ENCODE assay signal across 17 cellular contexts in the genomic region with DNA sequence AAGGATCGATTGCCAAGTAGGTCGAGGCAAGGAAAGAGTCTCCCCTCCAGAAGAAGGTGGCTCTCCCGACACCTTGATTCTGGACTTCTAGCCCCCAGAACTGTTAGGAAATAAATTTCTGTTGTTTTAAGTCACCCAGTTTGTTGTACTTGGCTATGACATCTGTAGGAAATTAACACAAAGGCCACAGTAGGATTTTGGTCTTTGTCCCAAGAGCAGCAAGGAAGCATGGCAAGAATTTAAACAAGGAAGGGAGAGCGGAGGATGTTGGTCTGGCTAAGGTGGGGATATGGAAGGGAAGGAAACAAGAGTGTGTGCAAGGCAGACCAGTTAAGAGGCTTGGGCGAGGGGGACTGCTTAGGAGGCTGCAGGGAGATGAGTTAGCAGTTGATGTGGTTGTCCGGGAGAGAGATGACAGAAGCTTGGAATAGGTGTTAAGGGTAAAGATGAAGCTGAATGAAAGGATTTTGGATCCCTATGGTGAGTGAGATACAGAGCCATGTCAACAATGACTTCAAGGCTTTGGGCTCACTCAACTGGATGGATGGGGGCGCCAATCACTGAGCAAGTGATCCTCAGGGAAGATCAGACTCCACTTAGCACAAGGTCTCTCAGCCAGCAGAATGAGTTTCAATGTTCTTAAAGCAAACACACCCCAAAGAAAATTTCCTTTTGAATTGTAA.
DNase-seq lines count a peak whose midpoint lies in the region; ATAC-seq and TF ChIP-seq lines count a peak whose summit lies in the region.
"Had no signal": no experiment of that assay in that cellular context is flagged by ENCODE, and none has a peak within 500 bp of the region (broad histone marks: within the 10 kb centered on the region; RNA-seq: fewer than 3 reads in every experiment).

No MANE protein-coding gene starts in this region.

- peak overlapping the region in 9 of 11 experiments; percentile 10 to 97 (median 92); a peak in 19 of 22 replicates for H3K27ac ChIP-seq in BLaER1 treated with 17β-estradiol and CSF1 and Interleukin-3, amounts not matched to agents 10 nM and 100 nM
- H3K27ac ChIP-seq in IMR-90 (ENCODE audit: insufficient read depth, low read length) (no peak overlapping the region), ectodermal cell (ENCODE audit: insufficient read depth, low read depth, low read length, poor library complexity, severe bottlenecking) (peak overlapping the region; percentile 69)

- peak overlapping the region; percentile 64 for H3K14ac ChIP-seq in IMR-90 (replicated peaks; ENCODE audit: low read depth, low read length)

- H3K4me3 Mint-ChIP-seq in neural crest cell = peak overlapping the region; percentile 31
- H3K4me3 Mint-ChIP-seq: activated CD8-positive, alpha-beta T cell treated with anti-CD3 and anti-CD28 coated beads, Interleukin-2, amount 10 ng/mL, durations not matched to agents 7 days and 5 days had no signal

- CTCF ChIA-PET in IMR-90 (lab: Yijun Ruan, JAX) = no interaction called here

- peak overlapping the region; percentile 46; the same call in 1 of the 2 replicates for H4K5ac ChIP-seq in IMR-90 (ENCODE audit: low read depth, low read length)

- H3K4me1 Mint-ChIP-seq in neural crest cell = peaks cover 56% of the 10 kb centered on the region

- BruUV-seq in IMR-90 (replicated peaks; lab: Mats Ljungman, UMichigan) = no TSS peak

- peak overlapping the region; percentile 92 for H2BK120ac ChIP-seq in IMR-90 (ENCODE audit: low read depth, low read length)

- H3K36me3 Mint-ChIP-seq in neural crest cell (ENCODE audit: low read depth) = no peaks in the 10 kb centered on the region

- peaks cover 51 to 85% (median 75%) of the 10 kb centered on the region in 10 experiments for H3K4me1 ChIP-seq in BLaER1 treated with 17β-estradiol and CSF1 and Interleukin-3, amounts not matched to agents 10 nM and 100 nM
- H3K4me1 ChIP-seq in IMR-90 (ENCODE audit: control insufficient read depth, insufficient read depth, low read length) (peaks cover 18% of the 10 kb centered on the region), ectodermal cell (ENCODE audit: control insufficient read depth, insufficient read depth, low read length) (peaks cover 45% of the 10 kb centered on the region)

- ATAC-seq in IMR-90 (ENCODE audit: low read depth) (no peak), GM19023 (IDR thresholded peaks at IDR 0.05; ENCODE audit: unreplicated experiment) (no peak)
- ATAC-seq: activated CD8-positive, alpha-beta T cell treated with anti-CD3 and anti-CD28 coated beads, Interleukin-2, amount 10 ng/mL, durations not matched to agents 7 days and 5 days had no signal

- peak overlapping the region; percentile 23 for H2AK9ac ChIP-seq in IMR-90 (replicated peaks; ENCODE audit: low read depth, low read length, poor library complexity)

- H4K20me1 ChIP-seq in BLaER1 treated with 17β-estradiol and CSF1 and Interleukin-3, amounts not matched to agents 10 nM and 100 nM = no peaks in the 10 kb centered on the region
- no peaks in the 10 kb centered on the region for H4K20me1 ChIP-seq in IMR-90 (ENCODE audit: insufficient read depth, low read length)

- H2BK20ac ChIP-seq in IMR-90 (ENCODE audit: low read depth, low read length) = peak overlapping the region; percentile 92; the same call in 1 of the 2 replicates

- H2BK5ac ChIP-seq in IMR-90 (ENCODE audit: low read depth, low read length, poor library complexity, severe bottlenecking) = peak overlapping the region; percentile 29

- H3K9ac ChIP-seq in BLaER1 treated with 17β-estradiol and CSF1 and Interleukin-3, amounts not matched to agents 10 nM and 100 nM = peak overlapping the region in 1 of 11 experiments; percentile 37; a peak in 1 of 22 replicates
- H3K9ac ChIP-seq in IMR-90 (ENCODE audit: low read depth, low read length) = no peak overlapping the region

- peak overlapping the region; percentile 3 to 93 (median 35); a peak in 17 of 22 replicates for H3K4me2 ChIP-seq in BLaER1 treated with 17β-estradiol and CSF1 and Interleukin-3, amounts not matched to agents 10 nM and 100 nM
- H3K4me2 ChIP-seq in IMR-90 (ENCODE audit: low read depth, low read length) = no peak overlapping the region

- H3K27me3 Mint-ChIP-seq in neural crest cell (ENCODE audit: low read depth) = no peaks in the 10 kb centered on the region

- H3K79me1 ChIP-seq in IMR-90 (ENCODE audit: low read depth in 1 of 2, low read length in 2 of 2) = peaks cover 4 to 10% of the 10 kb centered on the region in 2 experiments; a peak in 2 of 4 replicates

- peak overlapping the region; percentile 57; the same call in 1 of the 2 replicates for H3K18ac ChIP-seq in IMR-90 (ENCODE audit: low read depth, low read length)

- H3K9me1 ChIP-seq in IMR-90 (ENCODE audit: insufficient read depth, low read length) = peaks cover 12% of the 10 kb centered on the region

- in situ Hi-C loops in IMR-90 (cut with MboI; ENCODE audit: low sequenced_read_pairs) = no loop called here

- H4K91ac ChIP-seq in IMR-90 (ENCODE audit: insufficient read depth, low read depth, low read length) = peak overlapping the region; percentile 74

- no peak overlapping the region for H3K56ac ChIP-seq in IMR-90 (ENCODE audit: extremely low read depth, insufficient read depth, low read length)

- intact Hi-C loops in IMR-90 (cut with micrococcal nuclease) = no loop called here

- H3K23ac ChIP-seq in IMR-90 (ENCODE audit: low read depth, low read length) = peak overlapping the region; percentile 70

- peak overlapping the region; percentile 17 for H2AFZ ChIP-seq in IMR-90 (replicated peaks; ENCODE audit: low read length, poor library complexity)

- H3K9me3 ChIP-seq in BLaER1 treated with 17β-estradiol and CSF1 and Interleukin-3, amounts not matched to agents 10 nM and 100 nM (replicated peaks in 1 of 11) = peaks cover 0 to 19% (median 11%) of the 10 kb centered on the region in 11 experiments; a peak in 12 of 22 replicates
- H3K9me3 ChIP-seq in IMR-90 (ENCODE audit: control insufficient read depth, insufficient read depth, low read length) (no peaks in the 10 kb centered on the region), ectodermal cell (ENCODE audit: control insufficient read depth, low read length) (no peaks in the 10 kb centered on the region)
- H3K9me3 ChIP-seq: BE2C had no signal

- no peaks in the 10 kb centered on the region for H3K27me3 ChIP-seq in BLaER1 treated with 17β-estradiol and CSF1 and Interleukin-3, amounts not matched to agents 10 nM and 100 nM
- no peaks in the 10 kb centered on the region for H3K27me3 ChIP-seq in IMR-90 (ENCODE audit: control insufficient read depth, insufficient read depth, low read length)
- no peaks in the 10 kb centered on the region for H3K27me3 ChIP-seq in ectodermal cell (ENCODE audit: control insufficient read depth, insufficient read depth, low read length, poor library complexity, severe bottlenecking)
- H3K27me3 ChIP-seq: BE2C had no signal

- TF ChIP-seq POLR2A in IMR-90 (IDR thresholded peaks at IDR 0.05; ENCODE audit: low read depth, low read length) = no peak

- no peak overlapping the region for H3K4me3 ChIP-seq in BLaER1 treated with 17β-estradiol and CSF1 and Interleukin-3, amounts not matched to agents 10 nM and 100 nM
- H3K4me3 ChIP-seq in IMR-90 (ENCODE audit: insufficient read depth, low read depth, low read length) (no peak overlapping the region), ectodermal cell (ENCODE audit: insufficient read depth, low read depth, low read length) (no peak overlapping the region)

- peak overlapping the region; percentile 93 for H2AK5ac ChIP-seq in IMR-90 (ENCODE audit: low read depth, low read length)

- H3K4ac ChIP-seq in IMR-90 (ENCODE audit: low read depth, low read length) = peak overlapping the region; percentile 86

- H3K27ac Mint-ChIP-seq in neural crest cell (ENCODE audit: unreplicated experiment) = peak overlapping the region; percentile 36
- H3K27ac Mint-ChIP-seq: activated CD8-positive, alpha-beta T cell treated with anti-CD3 and anti-CD28 coated beads, Interleukin-2, amount 10 ng/mL, durations not matched to agents 7 days and 5 days had no signal

- 96% methylated on average over 2 of the region's 7 CpGs; no CpG with 5 or more reads in 1 of the 2 experiments for WGBS in IMR-90 (ENCODE audit: extremely low coverage in 2 of 2, insufficient read length in 1 of 2), 2 experiments
- WGBS in ectodermal cell, 2 experiments = 78 to 80% methylated on average over 7 of the region's 7 CpGs

- H4K8ac ChIP-seq in IMR-90 (ENCODE audit: low read depth in 2 of 2, low read length in 2 of 2) = peak overlapping the region in 1 of 2 experiments; percentile 46; a peak in 2 of 4 replicates

- dilution Hi-C loops in IMR-90 (cut with HindIII; ENCODE audit: low sequenced_read_pairs, unreplicated experiment) = no loop called here

- POLR2A ChIA-PET in IMR-90 (lab: Charles Lee; ENCODE audit: unreplicated experiment) = no interaction called here

- DNase-seq in IMR-90 (no peak), neural crest cell (ENCODE audit: low read depth, low spot score) (no peak)
- DNase-seq in activated CD4-positive, CD25-positive, alpha-beta regulatory T cell treated with anti-CD3 and anti-CD28 coated beads, Interleukin-2, amount 50 U/mL, for 72 hours = no peak
- DNase-seq in stimulated activated CD4-positive, alpha-beta T cell treated with anti-CD3 and anti-CD28 coated beads, Interleukin-2, amount 100 ng/mL, for 24 hours = no peak
- DNase-seq: activated CD8-positive, alpha-beta T cell treated with anti-CD3 and anti-CD28 coated beads, Interleukin-2, amount 10 ng/mL, durations not matched to agents 7 days and 5 days; BE2C; caudate nucleus; DMS 273 treated with DMSO at 0.1 percent for 48 hours; effector memory CD4-positive, alpha-beta T cell; hypothalamus; Karpas-422; stimulated activated CD4-positive, alpha-beta T cell treated with anti-CD3 and anti-CD28 coated beads, Interleukin-4, amount 100 ng/mL, for 4 hours; stimulated activated CD8-positive, alpha-beta memory T cell treated with anti-CD3 and anti-CD28 coated beads, Interleukin-4, amount 100 ng/mL, for 48 hours; T-helper 1 cell had no signal

- TF ChIP-seq CTCF in IMR-90 (conservative IDR thresholded peaks at IDR 0.05; ENCODE audit: low read depth, low read length) = no peak
- TF ChIP-seq CTCF in neural crest cell (conservative IDR thresholded peaks at IDR 0.05) = no peak

- no peaks in the 10 kb centered on the region for H3K9me3 Mint-ChIP-seq in neural crest cell

- TF ChIP-seq RAD21 in IMR-90 (IDR thresholded peaks at IDR 0.05; ENCODE audit: low read length) = no peak

- H2BK15ac ChIP-seq in IMR-90 (ENCODE audit: low read depth, low read length) = peak overlapping the region; percentile 95; the same call in 1 of the 3 replicates

- H3K36me3 ChIP-seq in BLaER1 treated with 17β-estradiol and CSF1 and Interleukin-3, amounts not matched to agents 10 nM and 100 nM = no peaks in the 10 kb centered on the region
- H3K36me3 ChIP-seq in IMR-90 (ENCODE audit: control insufficient read depth, insufficient read depth, low read length) = no peaks in the 10 kb centered on the region
- H3K36me3 ChIP-seq in ectodermal cell (ENCODE audit: control insufficient read depth, insufficient read depth, low read length) = no peaks in the 10 kb centered on the region
- H3K36me3 ChIP-seq: BE2C had no signal

TF ChIP-seq in IMR-90, 13 proteins besides CTCF, POLR2A, EP300 and RAD21 (continues in another document):
- no peak for TF ChIP-seq RCOR1 (IDR thresholded peaks at IDR 0.05; ENCODE audit: insufficient replicate concordance, low read length)
- no peak for TF ChIP-seq MXI1 (IDR thresholded peaks at IDR 0.05; ENCODE audit: borderline replicate concordance, low read depth, low read length)
- no peak for TF ChIP-seq MAFK (IDR thresholded peaks at IDR 0.05; ENCODE audit: low read depth, low read length)
